Comparison of ENCODE assay signal across 8 cellular contexts in the genomic region with DNA sequence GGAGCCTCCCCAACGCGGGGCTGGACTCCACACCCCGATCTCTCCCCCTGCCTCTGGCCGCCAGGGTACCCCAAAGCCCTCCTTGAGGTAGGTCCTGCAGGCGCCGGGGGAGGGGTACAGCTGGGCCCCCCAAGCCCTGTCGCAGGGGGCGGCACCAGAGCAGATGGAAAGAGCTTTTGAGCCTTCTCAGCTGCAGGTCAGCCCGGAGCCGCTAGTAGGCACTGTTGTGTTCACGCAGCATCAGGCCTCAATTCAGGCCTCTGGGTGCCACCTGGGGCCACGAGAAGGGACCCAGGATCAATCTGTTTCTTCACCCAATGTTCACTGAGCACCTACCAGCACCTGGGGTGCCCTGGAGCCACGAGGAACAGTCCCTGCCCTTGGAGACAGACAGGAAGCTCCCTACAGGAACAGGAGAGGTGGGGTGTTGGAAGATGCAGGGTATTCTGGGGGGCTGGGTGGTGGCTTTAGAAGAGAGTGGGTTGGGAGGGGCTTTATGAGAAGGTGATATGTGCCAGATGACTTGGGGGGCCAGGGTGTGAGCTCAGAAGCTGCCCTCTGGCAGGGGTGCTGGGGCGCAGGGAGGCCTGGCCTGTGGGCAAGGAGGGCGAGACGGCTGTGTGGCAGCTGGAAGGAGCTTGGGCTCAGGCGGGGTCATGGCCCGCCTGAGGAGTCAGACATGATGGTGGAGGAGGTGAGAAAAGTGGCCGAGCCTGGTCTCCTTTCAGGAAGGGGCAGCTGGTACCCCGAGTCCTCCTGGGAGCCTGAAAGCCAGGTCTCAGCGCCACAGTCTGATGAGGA.
DNase-seq lines count a peak whose midpoint lies in the region; ATAC-seq and TF ChIP-seq lines count a peak whose summit lies in the region.

No MANE protein-coding gene starts in this region.

- H3K4me3 ChIP-seq in AG10803 (ENCODE audit: low read length): no peak overlapping the region
- no peak overlapping the region for H3K4me3 ChIP-seq in Jurkat, Clone E6-1 (ENCODE audit: low read length)

- no peaks in the 10 kb centered on the region for H3K36me3 Mint-ChIP-seq in immature natural killer cell

- H3K4me3 Mint-ChIP-seq in immature natural killer cell: no peak overlapping the region

- peaks cover 4 to 6% (median 6%) of the 10 kb centered on the region in 3 donors for H3K27me3 Mint-ChIP-seq in immature natural killer cell (ENCODE audit: low read depth in 3 of 3)

- DNase-seq in AG10803 (ENCODE audit: low read depth) (no peak), activated T-cell treated with anti-CD3 and anti-CD28 coated beads for 1 hour (ENCODE audit: low read depth) (peak; percentile 17), immature natural killer cell (peak; percentile 15 to 42 (median 32)), hypothalamus (lab: John Stamatoyannopoulos, UW) (no peak), RKO (ENCODE audit: low spot score) (no peak), epidermal melanocyte (ENCODE audit: insufficient read length, low spot score) (no peak)
- DNase-seq in Jurkat, Clone E6-1 (ENCODE audit: low read depth, low spot score): peak; percentile 53
- DNase-seq in stimulated activated naive CD8-positive, alpha-beta T cell treated with anti-CD3 and anti-CD28 coated beads, Interleukin-15, Interleukin-2, amounts not matched to agents 100 U/mL and 50 U/mL, for 24 hours: peak; percentile 63

- H3K4me1 Mint-ChIP-seq in immature natural killer cell: no peaks in the 10 kb centered on the region

- no peak overlapping the region for H3K27ac Mint-ChIP-seq in immature natural killer cell

- H3K9me3 Mint-ChIP-seq in immature natural killer cell: no peaks in the 10 kb centered on the region

- TF ChIP-seq CTCF in AG10803 (conservative IDR thresholded peaks at IDR 0.05; ENCODE audit: low read length): peak; percentile 42

- no peak for ATAC-seq in stimulated activated naive CD8-positive, alpha-beta T cell treated with anti-CD3 and anti-CD28 coated beads, Interleukin-15, Interleukin-2, amounts not matched to agents 100 U/mL and 50 U/mL, for 24 hours

Comparison
In these comparisons a context has a peak if more than half of its experiments do, and no peak if none do; other contexts are left out.
1. DNase-seq: peak in Jurkat, Clone E6-1 (single experiment), activated T-cell treated with anti-CD3 and anti-CD28 coated beads for 1 hour (single experiment), immature natural killer cell (3 of 3) and stimulated activated naive CD8-positive, alpha-beta T cell treated with anti-CD3 and anti-CD28 coated beads, Interleukin-15, Interleukin-2, amounts not matched to agents 100 U/mL and 50 U/mL, for 24 hours (single experiment); none in AG10803 (single experiment), hypothalamus (0 of 51), RKO (single experiment) and epidermal melanocyte (single experiment).